In the genomic region with DNA sequence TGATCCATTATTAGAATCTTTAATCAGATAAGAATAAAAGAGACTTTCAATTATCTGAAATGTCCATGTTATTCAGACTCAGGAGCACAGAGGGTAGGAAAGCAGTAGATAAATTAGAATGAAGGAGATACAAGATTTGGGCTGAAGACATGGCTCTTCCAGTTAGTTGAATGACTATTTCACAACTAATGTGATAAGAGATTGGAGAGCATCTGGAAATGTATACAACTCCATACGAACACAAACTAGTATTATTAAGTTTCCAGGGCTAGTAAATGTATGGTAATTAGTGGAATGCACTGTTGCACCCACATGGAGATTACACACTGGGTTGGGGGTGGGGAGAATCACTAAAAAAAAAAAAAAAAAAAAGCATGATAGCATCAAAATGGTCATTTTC, we compare ENCODE assay signal across 25 cellular contexts.
"Had no signal": no experiment of that assay in that cellular context is flagged by ENCODE, and none has a peak within 500 bp of the region (broad histone marks: within the 10 kb centered on the region; RNA-seq: fewer than 3 reads in every experiment).

No MANE protein-coding gene starts in this region.

- H3K27me3 ChIP-seq: colonic mucosa, neutrophil, right lobe of liver, testis, tibial artery had no signal

- H3K27ac Mint-ChIP-seq: dendritic cell treated with granulocyte-macrophage colony-stimulating factor and Interleukin-4, amounts not matched to agents 40 ng/mL and 50 ng/mL, for 4 days; endodermal cell; naive thymus-derived CD8-positive, alpha-beta T cell; progenitor cell of endocrine pancreas; stimulated activated effector memory CD8-positive, alpha-beta T cell treated with anti-CD3 and anti-CD28 coated beads, Interleukin-12 subunit alpha, Interleukin-12 subunit beta, amount 100 ng/mL, for 72 hours; type B pancreatic cell had no signal

- H3K27ac ChIP-seq: colonic mucosa, epithelial cell of prostate, lower lobe of right lung, neutrophil, parathyroid adenoma, right lobe of liver, testis, tibial artery had no signal

- H3K36me3 ChIP-seq: colonic mucosa, lower lobe of right lung, neutrophil, right lobe of liver, tibial artery had no signal

- H3K27me3 Mint-ChIP-seq: dendritic cell treated with granulocyte-macrophage colony-stimulating factor and Interleukin-4, amounts not matched to agents 40 ng/mL and 50 ng/mL, for 4 days; naive thymus-derived CD8-positive, alpha-beta T cell; progenitor cell of endocrine pancreas; type B pancreatic cell had no signal

- H2AFZ ChIP-seq: parathyroid adenoma had no signal

- DNase-seq: colonic mucosa; effector CD8-positive, alpha-beta T cell; endodermal cell; hypothalamus; left ventricle myocardium superior; lower lobe of right lung; naive thymus-derived CD8-positive, alpha-beta T cell; right lobe of liver; small intestine; stimulated activated CD4-positive, alpha-beta T cell treated with anti-CD3 and anti-CD28 coated beads, Interleukin-12 subunit alpha, Interleukin-12 subunit beta, amount 100 ng/mL, for 4 hours; stimulated activated CD4-positive, alpha-beta T cell treated with anti-CD3 and anti-CD28 coated beads, Interleukin-1b, Interleukin-23, amount 100 ng/mL, for 48 hours; stimulated activated CD4-positive, alpha-beta T cell treated with anti-CD3 and anti-CD28 coated beads, Interleukin-4, amount 100 ng/mL, for 24 hours; stimulated activated naive CD8-positive, alpha-beta T cell treated with anti-CD3 and anti-CD28 coated beads, Interleukin-15, Interleukin-2, amounts not matched to agents 100 U/mL and 50 U/mL, for 24 hours; substantia nigra; testis; tibial artery had no signal

- H3K9ac ChIP-seq: parathyroid adenoma had no signal

- H3K4me3 ChIP-seq: colonic mucosa, lower lobe of right lung, right lobe of liver, testis, tibial artery had no signal

- H3K9me3 ChIP-seq: colonic mucosa, lower lobe of right lung, neutrophil, right lobe of liver, testis, tibial artery had no signal

- H3K4me1 ChIP-seq: colonic mucosa, parathyroid adenoma, right lobe of liver, testis, tibial artery had no signal

- ATAC-seq: esophagus mucosa; lower lobe of right lung; naive thymus-derived CD8-positive, alpha-beta T cell; right lobe of liver; stimulated activated effector memory CD8-positive, alpha-beta T cell treated with anti-CD3 and anti-CD28 coated beads, Interleukin-12 subunit alpha, Interleukin-12 subunit beta, amount 100 ng/mL, for 72 hours; stimulated activated naive CD8-positive, alpha-beta T cell treated with anti-CD3 and anti-CD28 coated beads, Interleukin-15, Interleukin-2, amounts not matched to agents 100 U/mL and 50 U/mL, for 24 hours had no signal

- H3K4me1 Mint-ChIP-seq: stimulated activated effector memory CD8-positive, alpha-beta T cell treated with anti-CD3 and anti-CD28 coated beads, Interleukin-12 subunit alpha, Interleukin-12 subunit beta, amount 100 ng/mL, for 72 hours had no signal

- H3K79me2 ChIP-seq: parathyroid adenoma had no signal

- H3K4me3 Mint-ChIP-seq: dendritic cell treated with granulocyte-macrophage colony-stimulating factor and Interleukin-4, amounts not matched to agents 40 ng/mL and 50 ng/mL, for 4 days; endodermal cell; naive thymus-derived CD8-positive, alpha-beta T cell; neural crest cell; stimulated activated effector memory CD8-positive, alpha-beta T cell treated with anti-CD3 and anti-CD28 coated beads, Interleukin-12 subunit alpha, Interleukin-12 subunit beta, amount 100 ng/mL, for 72 hours; type B pancreatic cell had no signal

- H3K9me3 Mint-ChIP-seq: dendritic cell treated with granulocyte-macrophage colony-stimulating factor and Interleukin-4, amounts not matched to agents 40 ng/mL and 50 ng/mL, for 4 days; naive thymus-derived CD8-positive, alpha-beta T cell; neural crest cell; stimulated activated effector memory CD8-positive, alpha-beta T cell treated with anti-CD3 and anti-CD28 coated beads, Interleukin-12 subunit alpha, Interleukin-12 subunit beta, amount 100 ng/mL, for 72 hours; type B pancreatic cell had no signal

- H3K36me3 Mint-ChIP-seq: stimulated activated effector memory CD8-positive, alpha-beta T cell treated with anti-CD3 and anti-CD28 coated beads, Interleukin-12 subunit alpha, Interleukin-12 subunit beta, amount 100 ng/mL, for 72 hours; type B pancreatic cell had no signal
